24 cellular contexts compared by ENCODE assay signal in the genomic region with DNA sequence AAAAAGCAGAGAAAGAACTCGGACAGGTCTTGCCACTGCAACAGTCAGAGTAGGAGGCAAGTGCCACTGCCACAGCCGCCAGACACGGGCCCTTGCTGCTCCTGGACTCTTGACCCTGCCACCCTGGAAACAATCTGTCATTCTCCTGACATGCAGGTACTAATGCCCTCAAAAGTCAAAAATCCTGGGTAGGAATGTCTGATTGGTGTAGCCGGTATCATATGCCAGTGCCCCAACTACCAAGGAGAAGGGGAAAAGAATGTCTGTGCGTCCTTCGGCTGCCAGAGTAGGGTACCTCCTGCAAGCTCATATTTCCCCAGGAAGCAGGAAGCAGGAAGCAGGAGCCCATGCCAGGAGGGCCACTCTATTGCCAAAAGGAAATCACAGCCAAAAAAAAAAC. TPM values are rescaled to one million over a fixed set of nuclear protein-coding genes. Genes with fewer than 3 reads are reported as not detected.
DNase-seq lines count a peak whose midpoint lies in the region; ATAC-seq, FAIRE-seq and TF ChIP-seq lines count a peak whose summit lies in the region.
"Had no signal": no experiment of that assay in that cellular context is flagged by ENCODE, and none has a peak within 500 bp of the region (broad histone marks: within the 10 kb centered on the region; RNA-seq: fewer than 3 reads in every experiment).

No MANE protein-coding gene starts in this region.

- no peaks in the 10 kb centered on the region for H3K27me3 ChIP-seq in breast epithelium
- H3K27me3 ChIP-seq in pancreas = no peaks in the 10 kb centered on the region
- H3K27me3 ChIP-seq: heart left ventricle had no signal

- DNase-seq in MCF 10A (ENCODE audit: unreplicated experiment) = no peak
- no peak for DNase-seq in breast epithelium (ENCODE audit: low spot score in 2 of 2)
- peak; percentile 7 for DNase-seq in left kidney (ENCODE audit: low read depth, low spot score)
- peak in 3 of 6 donors; percentile 48 to 50 (median 49) for DNase-seq in pancreas
- DNase-seq in ecto neural progenitor cell (ENCODE audit: low spot score) = no peak
- DNase-seq in HuH-7 (ENCODE audit: low spot score) = no peak
- no peak for DNase-seq in NCI-H1436 treated with DMSO at 0.1 percent for 48 hours (lab: John Stamatoyannopoulos, UW)
- DNase-seq: activated CD4-positive, alpha-beta T cell treated with anti-CD3 and anti-CD28 coated beads, Interleukin-2, amount 10 ng/mL, durations not matched to agents 7 days and 5 days; activated naive CD4-positive, alpha-beta T cell treated with anti-CD3 and anti-CD28 coated beads, Interleukin-2, amount 10 ng/mL, durations not matched to agents 7 days and 5 days; amygdala; CD8-positive, alpha-beta T cell; heart left ventricle; KG1; NCI-H187; NCI-H524 treated with DMSO at 0.1 percent for 48 hours; RPMI8226; WERI-Rb-1 had no signal

- POLR2A ChIA-PET in MCF 10A (lab: Yijun Ruan, JAX) = interaction anchor here (2.2 to 4.0 kb wide), 3 partner anchors 18 to 31 kb away, joined by 10 to 60 read pairs (median 17); a partner anchor contains a TSS

- no peaks in the 10 kb centered on the region for H3K9me3 Mint-ChIP-seq in MCF 10A (ENCODE audit: unreplicated experiment)
- H3K9me3 Mint-ChIP-seq: activated CD4-positive, alpha-beta T cell treated with anti-CD3 and anti-CD28 coated beads, Interleukin-2, amount 10 ng/mL, durations not matched to agents 7 days and 5 days; activated naive CD4-positive, alpha-beta T cell treated with anti-CD3 and anti-CD28 coated beads, Interleukin-2, amount 10 ng/mL, durations not matched to agents 7 days and 5 days; CD8-positive, alpha-beta T cell had no signal

- H3K36me3 ChIP-seq in breast epithelium = no peaks in the 10 kb centered on the region
- H3K36me3 ChIP-seq in pancreas = no peaks in the 10 kb centered on the region
- H3K36me3 ChIP-seq: heart left ventricle, prostate gland, WERI-Rb-1 had no signal

- no peak overlapping the region for H3K4me3 Mint-ChIP-seq in MCF 10A (ENCODE audit: unreplicated experiment)
- H3K4me3 Mint-ChIP-seq: activated CD4-positive, alpha-beta T cell treated with anti-CD3 and anti-CD28 coated beads, Interleukin-2, amount 10 ng/mL, durations not matched to agents 7 days and 5 days; activated naive CD4-positive, alpha-beta T cell treated with anti-CD3 and anti-CD28 coated beads, Interleukin-2, amount 10 ng/mL, durations not matched to agents 7 days and 5 days; CD8-positive, alpha-beta T cell; T-helper 2 cell treated with Interferon-gamma antibody and Interleukin-4, amounts not matched to agents 5 μg/mL and 100 μg/mL, for 36 hours had no signal

- H3K27ac ChIP-seq in breast epithelium = peak overlapping the region in 1 of 2 donors; percentile 25
- peak overlapping the region; percentile 54 for H3K27ac ChIP-seq in VCaP
- peak overlapping the region in 3 of 4 donors; percentile 38 to 52 (median 51) for H3K27ac ChIP-seq in pancreas
- H3K27ac ChIP-seq: 22Rv1, epithelial cell of prostate, prostate gland, WERI-Rb-1 had no signal

- BruUV-seq in MCF 10A (replicated peaks; lab: Mats Ljungman, UMichigan) = no TSS peak

- peak; percentile 47 to 73 (median 56) for ATAC-seq in pancreas
- ATAC-seq: CD8-positive, alpha-beta T cell; heart left ventricle; SK-N-SH treated with all-trans-retinoic acid at 6 μM for 48 hours had no signal

- no peaks in the 10 kb centered on the region for H3K27me3 Mint-ChIP-seq in MCF 10A (ENCODE audit: insufficient read depth, unreplicated experiment)
- H3K27me3 Mint-ChIP-seq: activated naive CD4-positive, alpha-beta T cell treated with anti-CD3 and anti-CD28 coated beads, Interleukin-2, amount 10 ng/mL, durations not matched to agents 7 days and 5 days had no signal

- no peaks in the 10 kb centered on the region for H3K36me3 Mint-ChIP-seq in MCF 10A (ENCODE audit: insufficient read depth, unreplicated experiment)
- H3K36me3 Mint-ChIP-seq: activated naive CD4-positive, alpha-beta T cell treated with anti-CD3 and anti-CD28 coated beads, Interleukin-2, amount 10 ng/mL, durations not matched to agents 7 days and 5 days; CD8-positive, alpha-beta T cell had no signal

- peak overlapping the region; percentile 78 for H3K27ac Mint-ChIP-seq in MCF 10A (ENCODE audit: low read depth, unreplicated experiment)
- H3K27ac Mint-ChIP-seq: activated CD4-positive, alpha-beta T cell treated with anti-CD3 and anti-CD28 coated beads, Interleukin-2, amount 10 ng/mL, durations not matched to agents 7 days and 5 days; activated naive CD4-positive, alpha-beta T cell treated with anti-CD3 and anti-CD28 coated beads, Interleukin-2, amount 10 ng/mL, durations not matched to agents 7 days and 5 days; CD8-positive, alpha-beta T cell; T-helper 2 cell treated with Interferon-gamma antibody and Interleukin-4, amounts not matched to agents 5 μg/mL and 100 μg/mL, for 36 hours had no signal

- H3K4me1 Mint-ChIP-seq in MCF 10A (ENCODE audit: insufficient read depth, unreplicated experiment) = peaks cover 38% of the 10 kb centered on the region

- no peaks in the 10 kb centered on the region for H3K9me3 ChIP-seq in breast epithelium
- no peaks in the 10 kb centered on the region for H3K9me3 ChIP-seq in pancreas
- H3K9me3 ChIP-seq: heart left ventricle, prostate gland had no signal

- H3K4me1 ChIP-seq in breast epithelium (no peaks in the 10 kb centered on the region), pancreas (peaks cover 0 to 17% (median 0%) of the 10 kb centered on the region in 3 donors)
- H3K4me1 ChIP-seq: prostate gland had no signal

- FAIRE-seq in pancreas (lab: Jason Lieb, UNC) = no peak
- FAIRE-seq: G401.6 had no signal

- TF ChIP-seq POLR2A in breast epithelium (IDR thresholded peaks at IDR 0.05) = no peak

- intact Hi-C loops in MCF 10A (cut with micrococcal nuclease) (no loop called here), breast epithelium (cut with DNase I; ENCODE audit: low total_unique reads) (no loop called here), pancreas (cut with DNase I) (no loop called here)

- WGBS in pancreas, 2 donors = 46% methylated on average over 6 of the region's 6 CpGs

- CTCF ChIA-PET in MCF 10A (lab: Yijun Ruan, JAX) = interaction anchor here (0.6 to 1.1 kb wide), 3 partner anchors 67 to 234 kb away, joined by 3 to 5 read pairs (median 3); no protein-coding TSS in a partner anchor

- no peak overlapping the region for H3K4me3 ChIP-seq in breast epithelium
- no peak overlapping the region for H3K4me3 ChIP-seq in pancreas
- H3K4me3 ChIP-seq: heart left ventricle, prostate gland had no signal

- TF ChIP-seq CTCF in MCF 10A (IDR thresholded peaks at IDR 0.05; ENCODE audit: unreplicated experiment) (no peak), breast epithelium (IDR thresholded peaks at IDR 0.05) (no peak), VCaP (conservative IDR thresholded peaks at IDR 0.05) (no peak), pancreas (IDR thresholded peaks at IDR 0.05) (no peak)

RNA-seq across cellular contexts. Expression of a gene that starts 30.5 kb away (rescaled TPM):
- total RNA-seq in MCF 10A (2022) (30.7 and 34.9 TPM in 2 replicates), breast epithelium (10 to 100 TPM in 1 of 3 donors, 1 to 10 TPM in 1, under 1 TPM in 1; 0.64 to 13.8 (median 5.6) TPM), pancreas (10 to 100 TPM in 5 of 6 donors, 1 to 10 TPM in 1; 9.2 to 18.8 (median 14.9) TPM)
- polyA plus RNA-seq in pancreas = 10 to 100 TPM in 1 of 2 donors, 1 to 10 TPM in 1; 6.7 to 19.3 TPM
